In genomic region chr9:93568169-93568568, GRCh38 we compare ENCODE assay signal across 14 cellular contexts.
"Had no signal": no experiment of that assay in that cellular context is flagged by ENCODE, and none has a peak within 500 bp of the region (broad histone marks: within the 10 kb centered on the region; RNA-seq: fewer than 3 reads in every experiment).

No MANE protein-coding gene starts in this region.

- ATAC-seq: body of pancreas; esophagus mucosa; mucosa of descending colon; stimulated activated memory B cell treated with anti-CD40 and anti-IgM and Interleukin-4, amounts not matched to agents 10 μg/mL and 1 μg/mL and 100 μg/mL, for 72 hours had no signal

- H3K27me3 Mint-ChIP-seq: stimulated activated memory B cell treated with anti-CD40 and anti-IgM and Interleukin-4, amounts not matched to agents 10 μg/mL and 1 μg/mL and 100 μg/mL, for 72 hours; type B pancreatic cell had no signal

- H3K4me3 ChIP-seq: body of pancreas, mucosa of descending colon, smooth muscle cell had no signal

- H3K9me3 Mint-ChIP-seq: stimulated activated memory B cell treated with anti-CD40 and anti-IgM and Interleukin-4, amounts not matched to agents 10 μg/mL and 1 μg/mL and 100 μg/mL, for 72 hours had no signal

- H3K9me3 ChIP-seq: body of pancreas had no signal

- H3K27me3 ChIP-seq: body of pancreas, dorsolateral prefrontal cortex had no signal

- DNase-seq: activated CD4-positive, alpha-beta T cell treated with anti-CD3 and anti-CD28 coated beads, Interleukin-2, amount 50 U/mL, for 48 hours; activated CD4-positive, CD25-positive, alpha-beta regulatory T cell; activated naive CD4-positive, alpha-beta T cell treated with anti-CD3 and anti-CD28 coated beads, Interleukin-2, amount 50 U/mL, for 16 hours; amniotic stem cell; body of pancreas; left cardiac atrium; mucosa of descending colon; SHP77 treated with DMSO at 0.1 percent for 48 hours; T-helper 2 cell had no signal
